ENCODE assay signal across 8 cellular contexts in genomic region chr1:212700892-212701819, GRCh38. TPM values are rescaled to one million over a fixed set of nuclear protein-coding genes. Genes with fewer than 3 reads are reported as not detected.
DNase-seq lines count a peak whose midpoint lies in the region; ATAC-seq, FAIRE-seq and TF ChIP-seq lines count a peak whose summit lies in the region.

No MANE protein-coding gene starts in this region.

- ATAC-seq in HG02852 (IDR thresholded peaks at IDR 0.05; ENCODE audit: unreplicated experiment) = peak; percentile 25

- WGBS in lower leg skin, 2 donors = 5 to 8% methylated on average over 23 to 27 of the region's 27 CpGs

- TF ChIP-seq POLR2A in lower leg skin (IDR thresholded peaks at IDR 0.05) = no peak

- H3K9me3 Mint-ChIP-seq in T-helper 2 cell treated with Interferon-gamma antibody and Interleukin-4, amounts not matched to agents 5 μg/mL and 100 μg/mL, for 36 hours = no peaks in the 10 kb centered on the region

- no peak overlapping the region for H3K4me3 ChIP-seq in lower leg skin (ENCODE audit: low read depth, poor library complexity, severe bottlenecking)

- peaks cover 49% of the 10 kb centered on the region for H3K4me1 Mint-ChIP-seq in T-helper 2 cell treated with Interferon-gamma antibody and Interleukin-4, amounts not matched to agents 5 μg/mL and 100 μg/mL, for 36 hours (ENCODE audit: low read depth)

- H3K27ac Mint-ChIP-seq in T-helper 2 cell treated with Interferon-gamma antibody and Interleukin-4, amounts not matched to agents 5 μg/mL and 100 μg/mL, for 36 hours = peak overlapping the region; percentile 68

- peak overlapping the region; percentile 77 for H3K4me3 Mint-ChIP-seq in T-helper 2 cell treated with Interferon-gamma antibody and Interleukin-4, amounts not matched to agents 5 μg/mL and 100 μg/mL, for 36 hours

- no peak for TF ChIP-seq CTCF in lower leg skin (IDR thresholded peaks at IDR 0.05)

- intact Hi-C loops in lower leg skin (cut with DNase I; ENCODE audit: low total_unique reads) = no loop called here

- FAIRE-seq in urothelium cell line (lab: Jason Lieb, UNC) = no peak

- DNase-seq in GF-D8 (lab: John Stamatoyannopoulos, UW) (peak; percentile 35), dermis blood vessel endothelial cell (peak; percentile 71), lower leg skin (ENCODE audit: low spot score in 2 of 2) (peak; percentile 40 to 90), urothelium cell line (ENCODE audit: low spot score) (no peak), OCI-M2 (lab: John Stamatoyannopoulos, UW; ENCODE audit: unreplicated experiment) (no peak)
- peak; percentile 42 for DNase-seq in T-helper 2 cell treated with Interferon-gamma antibody and Interleukin-4, amounts not matched to agents 5 μg/mL and 100 μg/mL, for 36 hours (ENCODE audit: low spot score)
- peak; percentile 29 to 39 for DNase-seq in stimulated activated CD8-positive, alpha-beta memory T cell treated with anti-CD3 and anti-CD28 coated beads, Interleukin-7, amount 100 ng/mL, for 4 hours (ENCODE audit: low read depth in 2 of 2)

- peaks cover 3% of the 10 kb centered on the region for H3K36me3 Mint-ChIP-seq in T-helper 2 cell treated with Interferon-gamma antibody and Interleukin-4, amounts not matched to agents 5 μg/mL and 100 μg/mL, for 36 hours (ENCODE audit: low read depth)

- no peaks in the 10 kb centered on the region for H3K27me3 Mint-ChIP-seq in T-helper 2 cell treated with Interferon-gamma antibody and Interleukin-4, amounts not matched to agents 5 μg/mL and 100 μg/mL, for 36 hours (ENCODE audit: low read depth)

RNA-seq across cellular contexts. Expression of gene BATF3, which starts 1.5 kb away (rescaled TPM):
- total RNA-seq in dermis blood vessel endothelial cell (1.7 and 2.4 TPM in 2 replicates), lower leg skin (1 to 10 TPM in 1 of 4 donors, under 1 TPM in 2, not detected in 1; 0.74 to 2.1 (median 0.84) TPM)

Comparison
In these comparisons a context has a peak if more than half of its experiments do, and no peak if none do; other contexts are left out.
1. DNase-seq: peak in GF-D8 (single experiment), T-helper 2 cell treated with Interferon-gamma antibody and Interleukin-4, amounts not matched to agents 5 μg/mL and 100 μg/mL, for 36 hours (single experiment), dermis blood vessel endothelial cell (single experiment), lower leg skin (2 of 2) and stimulated activated CD8-positive, alpha-beta memory T cell treated with anti-CD3 and anti-CD28 coated beads, Interleukin-7, amount 100 ng/mL, for 4 hours (2 of 2); none in urothelium cell line (single experiment) and OCI-M2 (single experiment).